ENCODE assay signal across 32 cellular contexts in genomic region chr2:151887164-151887563, GRCh38.
"Had no signal": no experiment of that assay in that cellular context is flagged by ENCODE, and none has a peak within 500 bp of the region (broad histone marks: within the 10 kb centered on the region; RNA-seq: fewer than 3 reads in every experiment).

No MANE protein-coding gene starts in this region.

- H3K9me3 ChIP-seq: adrenal gland, body of pancreas, breast epithelium had no signal

- DNase-seq: activated B cell treated with CpG ODN at 0.5 μM for 24 hours; activated CD4-positive, alpha-beta memory T cell treated with anti-CD3 and anti-CD28 coated beads for 36 hours; activated CD4-positive, alpha-beta T cell treated with anti-CD3 and anti-CD28 coated beads for 4 hours; activated CD4-positive, alpha-beta T cell treated with anti-CD3 and anti-CD28 coated beads, Interleukin-2, amount 10 ng/mL, durations not matched to agents 24 days and 14 days; activated CD4-positive, alpha-beta T cell treated with anti-CD3 and anti-CD28 coated beads, Interleukin-2, amount 50 U/mL, for 1 hour; activated CD4-positive, alpha-beta T cell treated with anti-CD3 and anti-CD28 coated beads, Interleukin-2, amount 50 U/mL, for 4 hours; activated CD4-positive, CD25-positive, alpha-beta regulatory T cell treated with anti-CD3 and anti-CD28 coated beads, Interleukin-2, amount 50 U/mL, for 72 hours; activated CD8-positive, alpha-beta memory T cell treated with anti-CD3 and anti-CD28 coated beads, Interleukin-2, amount 50 U/mL, for 4 hours; activated CD8-positive, alpha-beta T cell treated with anti-CD3 and anti-CD28 coated beads for 36 hours; activated effector memory CD4-positive, alpha-beta T cell treated with anti-CD3 and anti-CD28 coated beads, Interleukin-2, amount 50 U/mL, for 16 hours; activated gamma-delta T cell treated with Interleukin-2 at 50 U/mL for 16 hours; activated naive CD4-positive, alpha-beta T cell; activated naive CD4-positive, alpha-beta T cell treated with anti-CD3 and anti-CD28 coated beads for 36 hours; activated naive CD4-positive, alpha-beta T cell treated with anti-CD3 and anti-CD28 coated beads, Interleukin-2, amount 50 U/mL, for 16 hours; activated naive CD8-positive, alpha-beta T cell treated with anti-CD3 and anti-CD28 coated beads for 36 hours; activated T-cell treated with anti-CD3 and anti-CD28 coated beads for 4 hours; activated T-cell treated with anti-CD3 and anti-CD28 coated beads, Interleukin-2, amount 50 U/mL, for 1 hour; activated T-cell treated with anti-CD3 and anti-CD28 coated beads, Interleukin-2, amount 50 U/mL, for 4 hours; activated T-cell treated with anti-CD3 and anti-CD28 coated beads, Interleukin-2, amount 50 U/mL, for 72 hours; adrenal gland; amniotic stem cell; aorta; body of pancreas; brain microvascular endothelial cell; cerebellar nuclear complex; T-helper 1 cell; T-helper 2 cell; T-helper 9 cell had no signal

- H3K36me3 ChIP-seq: adrenal gland, brain microvascular endothelial cell, breast epithelium had no signal

- H3K4me3 ChIP-seq: adrenal gland, body of pancreas, breast epithelium had no signal

- H3K4me1 ChIP-seq: body of pancreas, breast epithelium had no signal

- ATAC-seq: activated CD8-positive, alpha-beta T cell treated with anti-CD3 and anti-CD28 coated beads for 36 hours; activated naive CD4-positive, alpha-beta T cell treated with anti-CD3 and anti-CD28 coated beads, Interleukin-2, amount 50 U/mL, for 72 hours; activated T-cell treated with anti-CD3 and anti-CD28 coated beads, Interleukin-2, amount 50 U/mL, for 4 hours; activated T-cell treated with anti-CD3 and anti-CD28 coated beads, Interleukin-2, amount 50 U/mL, for 72 hours; activated T-helper 17 cell treated with anti-CD3 and anti-CD28 coated beads, Interleukin-2, amount 50 U/mL, for 72 hours; body of pancreas had no signal

- H3K27ac ChIP-seq: adrenal gland, body of pancreas, brain microvascular endothelial cell, breast epithelium, VCaP had no signal

- H3K27me3 ChIP-seq: adrenal gland, body of pancreas, brain microvascular endothelial cell, breast epithelium had no signal
